ENCODE assay signal across 9 cellular contexts in the genomic region with DNA sequence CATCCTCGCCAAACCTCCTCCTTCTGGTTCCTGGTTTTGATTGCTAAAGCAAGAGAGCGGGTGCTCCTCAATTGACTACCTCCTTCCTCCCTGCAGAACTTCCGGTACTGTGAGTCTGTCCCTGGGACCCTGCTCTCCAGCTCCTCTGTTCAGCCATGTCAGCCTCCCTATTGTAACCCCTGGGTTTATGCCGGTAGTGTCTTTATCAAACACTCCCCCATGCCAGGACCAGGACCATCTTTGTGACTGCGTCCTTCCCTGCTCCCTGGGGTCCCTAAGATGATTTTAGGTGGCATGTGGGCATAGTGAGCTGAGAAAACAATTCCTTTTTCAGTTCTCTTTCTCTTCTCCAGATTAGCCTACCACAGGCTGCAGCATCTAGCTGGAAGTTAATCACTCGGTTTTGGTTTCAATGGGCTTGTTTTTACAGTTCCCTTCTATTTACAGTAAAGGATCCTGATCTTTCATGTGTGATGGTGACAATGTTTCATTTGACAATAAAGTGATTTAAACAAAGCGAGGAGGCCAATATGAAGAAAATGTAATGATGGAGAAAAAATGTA. TPM values are rescaled to one million over a fixed set of nuclear protein-coding genes. Genes with fewer than 3 reads are reported as not detected.
DNase-seq lines count a peak whose midpoint lies in the region; ATAC-seq and TF ChIP-seq lines count a peak whose summit lies in the region.
"Had no signal": no experiment of that assay in that cellular context is flagged by ENCODE, and none has a peak within 500 bp of the region (broad histone marks: within the 10 kb centered on the region; RNA-seq: fewer than 3 reads in every experiment).

No MANE protein-coding gene starts in this region.

- peak; percentile 74 for DNase-seq in activated CD4-positive, alpha-beta T cell treated with anti-CD3 and anti-CD28 coated beads, Interleukin-2, amount 10 ng/mL, durations not matched to agents 24 days and 14 days
- DNase-seq in activated CD4-positive, alpha-beta T cell treated with anti-CD3 and anti-CD28 coated beads, Interleukin-2, amount 50 U/mL, for 1 hour, result no peak
- peak; percentile 58 for DNase-seq in OCI-LY7 (ENCODE audit: low spot score)
- DNase-seq in pons (ENCODE audit: low spot score), result peak; percentile 61
- DNase-seq in immature natural killer cell, result no peak
- DNase-seq in LoVo (ENCODE audit: low spot score), result no peak

- peaks cover 29% of the 10 kb centered on the region for H3K4me1 Mint-ChIP-seq in activated CD4-positive, alpha-beta T cell treated with anti-CD3 and anti-CD28 coated beads, Interleukin-2, amount 10 ng/mL, durations not matched to agents 24 days and 14 days
- peaks cover 12 to 16% of the 10 kb centered on the region in 2 donors for H3K4me1 Mint-ChIP-seq in immature natural killer cell

- no peaks in the 10 kb centered on the region for H3K36me3 ChIP-seq in OCI-LY7 (ENCODE audit: insufficient read depth, low read length)

- peak overlapping the region; percentile 43 for H3K4me3 ChIP-seq in OCI-LY7 (ENCODE audit: low read depth, low read length, poor library complexity, severe bottlenecking)

- H3K27me3 Mint-ChIP-seq in activated CD4-positive, alpha-beta T cell treated with anti-CD3 and anti-CD28 coated beads, Interleukin-2, amount 10 ng/mL, durations not matched to agents 24 days and 14 days, result no peaks in the 10 kb centered on the region
- peaks cover 0 to 2% (median 0%) of the 10 kb centered on the region in 3 donors for H3K27me3 Mint-ChIP-seq in immature natural killer cell (ENCODE audit: low read depth in 3 of 3)

- peak overlapping the region; percentile 70 for H3K27ac ChIP-seq in OCI-LY7 (ENCODE audit: low read depth, low read length, poor library complexity, severe bottlenecking)

- no peak overlapping the region for H3K4me3 Mint-ChIP-seq in activated CD4-positive, alpha-beta T cell treated with anti-CD3 and anti-CD28 coated beads, Interleukin-2, amount 10 ng/mL, durations not matched to agents 24 days and 14 days
- H3K4me3 Mint-ChIP-seq in immature natural killer cell, result no peak overlapping the region
- H3K4me3 Mint-ChIP-seq: type B pancreatic cell had no signal

- H3K79me2 ChIP-seq in OCI-LY7 (ENCODE audit: insufficient read depth, low read depth, low read length), result no peaks in the 10 kb centered on the region

- H3K4me2 ChIP-seq in OCI-LY7 (ENCODE audit: low read length), result peak overlapping the region; percentile 65

- POLR2A ChIA-PET in OCI-LY7 (lab: Charles Lee), result interaction anchor here (0.7 to 5.2 kb wide), 13 partner anchors 9 to 222 kb away, joined by 3 to 44 read pairs (median 3); a partner anchor contains a TSS

- CTCF ChIA-PET in OCI-LY7 (lab: Charles Lee; ENCODE audit: unreplicated experiment), result interaction anchor here (0.9 to 1.3 kb wide), 4 partner anchors 30 to 195 kb away, joined by 3 to 5 read pairs (median 4); no protein-coding TSS in a partner anchor

- ATAC-seq in HG02759 (IDR thresholded peaks at IDR 0.05; ENCODE audit: unreplicated experiment) (peak; percentile 38), HG03139 (IDR thresholded peaks at IDR 0.05; ENCODE audit: unreplicated experiment) (no peak)

- H3K4me1 ChIP-seq in OCI-LY7 (ENCODE audit: insufficient read depth, low read length, poor library complexity, severe bottlenecking), result peaks cover 51% of the 10 kb centered on the region

- peaks cover 14% of the 10 kb centered on the region for H3K36me3 Mint-ChIP-seq in activated CD4-positive, alpha-beta T cell treated with anti-CD3 and anti-CD28 coated beads, Interleukin-2, amount 10 ng/mL, durations not matched to agents 24 days and 14 days (ENCODE audit: low read depth)
- peaks cover 0 to 4% (median 0%) of the 10 kb centered on the region in 3 donors for H3K36me3 Mint-ChIP-seq in immature natural killer cell
- H3K36me3 Mint-ChIP-seq: type B pancreatic cell had no signal

- peaks cover 7% of the 10 kb centered on the region for H3K9me3 Mint-ChIP-seq in activated CD4-positive, alpha-beta T cell treated with anti-CD3 and anti-CD28 coated beads, Interleukin-2, amount 10 ng/mL, durations not matched to agents 24 days and 14 days
- no peaks in the 10 kb centered on the region for H3K9me3 Mint-ChIP-seq in immature natural killer cell
- H3K9me3 Mint-ChIP-seq: type B pancreatic cell had no signal

- H3K27ac Mint-ChIP-seq in activated CD4-positive, alpha-beta T cell treated with anti-CD3 and anti-CD28 coated beads, Interleukin-2, amount 10 ng/mL, durations not matched to agents 24 days and 14 days, result no peak overlapping the region
- H3K27ac Mint-ChIP-seq in immature natural killer cell, result no peak overlapping the region
- H3K27ac Mint-ChIP-seq: type B pancreatic cell had no signal

- no peak for TF ChIP-seq CTCF in OCI-LY7 (conservative IDR thresholded peaks at IDR 0.05; ENCODE audit: low read length)

- H3K9me3 ChIP-seq in OCI-LY7 (ENCODE audit: low read length), result peaks cover 9% of the 10 kb centered on the region; the same call in 1 of the 2 replicates

- BruUV-seq in OCI-LY7 (replicated peaks; lab: Mats Ljungman, UMichigan), result no TSS peak

- intact Hi-C loops in activated CD4-positive, alpha-beta T cell treated with anti-CD3 and anti-CD28 coated beads, Interleukin-2, amount 10 ng/mL, durations not matched to agents 24 days and 14 days (cut with micrococcal nuclease), result loop anchor here (1.0 kb wide), 1 partner anchor 28 kb away; a partner anchor contains a TSS
- intact Hi-C loops in OCI-LY7 (cut with micrococcal nuclease; ENCODE audit: unreplicated experiment), result no loop called here

- H2AFZ ChIP-seq in OCI-LY7 (ENCODE audit: low read length), result peak overlapping the region; percentile 65

- H3K9me2 ChIP-seq in OCI-LY7 (ENCODE audit: insufficient read depth, low read length), result no peaks in the 10 kb centered on the region

- H4K20me1 ChIP-seq in OCI-LY7 (ENCODE audit: insufficient read depth, low read length), result no peaks in the 10 kb centered on the region

RNA-seq across cellular contexts. Expression of a gene that starts 27.7 kb away (rescaled TPM):
- total RNA-seq in activated CD4-positive, alpha-beta T cell treated with anti-CD3 and anti-CD28 coated beads, Interleukin-2, amount 10 ng/mL, durations not matched to agents 24 days and 14 days, result 94.9 and 100 TPM in 2 replicates
- 10.0 and 10.9 TPM in 2 replicates for total RNA-seq in OCI-LY7 (2014; rRNA removed; shearing (Covaris generic))
- total RNA-seq in OCI-LY7 (2022), result 36.7 and 47.0 TPM in 2 replicates
- 10 to 100 TPM; 27.5 to 59.7 (median 49.6) TPM for polyA plus RNA-seq in immature natural killer cell

Comparison
In these comparisons a context has a peak if more than half of its experiments do, and no peak if none do; other contexts are left out.
1. DNase-seq: peak in activated CD4-positive, alpha-beta T cell treated with anti-CD3 and anti-CD28 coated beads, Interleukin-2, amount 10 ng/mL, durations not matched to agents 24 days and 14 days (single experiment), OCI-LY7 (single experiment) and pons (single experiment); none in activated CD4-positive, alpha-beta T cell treated with anti-CD3 and anti-CD28 coated beads, Interleukin-2, amount 50 U/mL, for 1 hour (single experiment), immature natural killer cell (0 of 3) and LoVo (single experiment).